ENCODE assay signal across 19 cellular contexts in genomic region chr2:6937582-6937981, GRCh38.
"Had no signal": no experiment of that assay in that cellular context is flagged by ENCODE, and none has a peak within 500 bp of the region (broad histone marks: within the 10 kb centered on the region; RNA-seq: fewer than 3 reads in every experiment).

No MANE protein-coding gene starts in this region.

- H3K9me3 Mint-ChIP-seq: activated CD4-positive, alpha-beta T cell treated with anti-CD3 and anti-CD28 coated beads, Interleukin-2, amount 10 ng/mL, durations not matched to agents 24 days and 14 days; activated naive CD4-positive, alpha-beta T cell treated with anti-CD3 and anti-CD28 coated beads, Interleukin-2, amount 10 ng/mL, durations not matched to agents 7 days and 5 days; stimulated activated naive CD8-positive, alpha-beta T cell treated with anti-CD3 and anti-CD28 coated beads, Interleukin-15, amount 100 ng/mL, for 72 hours; type B pancreatic cell had no signal

- ATAC-seq: activated CD8-positive, alpha-beta T cell treated with anti-CD3 and anti-CD28 coated beads, Interleukin-2, amount 10 ng/mL, durations not matched to agents 7 days and 5 days; gastroesophageal sphincter; heart left ventricle; sciatic nerve; stimulated activated naive CD8-positive, alpha-beta T cell treated with anti-CD3 and anti-CD28 coated beads, Interleukin-15, amount 100 ng/mL, for 72 hours had no signal

- DNase-seq: activated CD8-positive, alpha-beta memory T cell treated with anti-CD3 and anti-CD28 coated beads, Interleukin-2, amount 50 U/mL, for 4 hours; activated CD8-positive, alpha-beta T cell treated with anti-CD3 and anti-CD28 coated beads, Interleukin-2, amount 10 ng/mL, durations not matched to agents 7 days and 5 days; activated effector memory CD4-positive, alpha-beta T cell treated with Interleukin-2 at 50 U/mL for 16 hours; activated naive CD4-positive, alpha-beta T cell treated with anti-CD3 and anti-CD28 coated beads, Interleukin-2, amount 10 ng/mL, durations not matched to agents 7 days and 5 days; activated T-cell treated with anti-CD3 and anti-CD28 coated beads, Interleukin-2, amount 50 U/mL, for 48 hours; colonic mucosa; heart left ventricle; left ventricle myocardium inferior; stimulated activated CD4-positive, alpha-beta T cell treated with anti-CD3 and anti-CD28 coated beads, Interleukin-4, amount 100 ng/mL, for 1 hour; stimulated activated naive CD8-positive, alpha-beta T cell treated with anti-CD3 and anti-CD28 coated beads, Interleukin-15, amount 100 ng/mL, for 72 hours; T1000; testis had no signal

- H3K36me3 ChIP-seq: cardiac muscle cell, colonic mucosa had no signal

- H3K27ac Mint-ChIP-seq: activated CD4-positive, alpha-beta T cell treated with anti-CD3 and anti-CD28 coated beads, Interleukin-2, amount 10 ng/mL, durations not matched to agents 24 days and 14 days; activated CD8-positive, alpha-beta T cell treated with anti-CD3 and anti-CD28 coated beads, Interleukin-2, amount 10 ng/mL, durations not matched to agents 7 days and 5 days; activated naive CD4-positive, alpha-beta T cell treated with anti-CD3 and anti-CD28 coated beads, Interleukin-2, amount 10 ng/mL, durations not matched to agents 7 days and 5 days; stimulated activated naive CD8-positive, alpha-beta T cell treated with anti-CD3 and anti-CD28 coated beads, Interleukin-15, amount 100 ng/mL, for 72 hours; type B pancreatic cell had no signal

- H3K9ac ChIP-seq: parathyroid adenoma had no signal

- H3K4me2 ChIP-seq: smooth muscle cell had no signal

- H3K27me3 Mint-ChIP-seq: activated CD4-positive, alpha-beta T cell treated with anti-CD3 and anti-CD28 coated beads, Interleukin-2, amount 10 ng/mL, durations not matched to agents 24 days and 14 days; activated naive CD4-positive, alpha-beta T cell treated with anti-CD3 and anti-CD28 coated beads, Interleukin-2, amount 10 ng/mL, durations not matched to agents 7 days and 5 days; stimulated activated naive CD8-positive, alpha-beta T cell treated with anti-CD3 and anti-CD28 coated beads, Interleukin-15, amount 100 ng/mL, for 72 hours; type B pancreatic cell had no signal

- H3K9me3 ChIP-seq: colonic mucosa, gastroesophageal sphincter, heart left ventricle, left ventricle myocardium inferior, testis had no signal

- H3K4me1 ChIP-seq: colonic mucosa, gastroesophageal sphincter, parathyroid adenoma, testis had no signal

- H3K27ac ChIP-seq: cardiac muscle cell, colonic mucosa, gastroesophageal sphincter, heart left ventricle, left ventricle myocardium inferior, parathyroid adenoma, testis had no signal

- H3K4me3 Mint-ChIP-seq: activated CD4-positive, alpha-beta T cell treated with anti-CD3 and anti-CD28 coated beads, Interleukin-2, amount 10 ng/mL, durations not matched to agents 24 days and 14 days; activated CD8-positive, alpha-beta T cell treated with anti-CD3 and anti-CD28 coated beads, Interleukin-2, amount 10 ng/mL, durations not matched to agents 7 days and 5 days; activated naive CD4-positive, alpha-beta T cell treated with anti-CD3 and anti-CD28 coated beads, Interleukin-2, amount 10 ng/mL, durations not matched to agents 7 days and 5 days; stimulated activated naive CD8-positive, alpha-beta T cell treated with anti-CD3 and anti-CD28 coated beads, Interleukin-15, amount 100 ng/mL, for 72 hours; type B pancreatic cell had no signal

- H3K27me3 ChIP-seq: cardiac muscle cell, colonic mucosa, gastroesophageal sphincter, heart left ventricle, testis had no signal

- H3K4me3 ChIP-seq: cardiac muscle cell, colonic mucosa, gastroesophageal sphincter, heart left ventricle, left ventricle myocardium inferior, smooth muscle cell, testis had no signal
